29 cellular contexts compared by ENCODE assay signal in the genomic region with DNA sequence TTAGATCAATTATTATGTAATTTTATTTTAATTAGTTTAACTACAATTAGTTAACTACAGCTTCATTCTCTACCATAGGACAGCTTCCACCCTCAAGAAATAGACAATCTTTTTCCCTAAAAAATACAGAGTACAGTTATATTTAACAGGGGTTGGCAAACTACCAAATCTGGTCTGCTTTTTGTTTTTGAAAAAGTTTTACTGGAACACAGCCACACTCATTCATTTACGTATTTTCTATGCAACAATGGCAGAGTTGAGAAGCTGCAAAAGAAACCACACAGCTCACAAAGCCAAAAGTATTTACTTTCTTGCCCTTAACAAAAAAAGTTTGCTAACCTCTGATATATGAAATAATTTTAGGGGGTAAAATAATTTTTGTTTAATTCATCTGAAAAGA. TPM values are rescaled to one million over a fixed set of nuclear protein-coding genes. Genes with fewer than 3 reads are reported as not detected.
DNase-seq lines count a peak whose midpoint lies in the region; ATAC-seq, FAIRE-seq and TF ChIP-seq lines count a peak whose summit lies in the region.
"Had no signal": no experiment of that assay in that cellular context is flagged by ENCODE, and none has a peak within 500 bp of the region (broad histone marks: within the 10 kb centered on the region; RNA-seq: fewer than 3 reads in every experiment).

No MANE protein-coding gene starts in this region.

- H3F3A ChIP-seq in PC-9 (ENCODE audit: insufficient read depth, low read depth), result no peaks in the 10 kb centered on the region

- dilution Hi-C loops in endothelial cell of umbilical vein (cut with MboI; ENCODE audit: extremely low pct_ligation_motif_present, low sequenced_read_pairs), result no loop called here

- no peak overlapping the region for H3K4me3 ChIP-seq in endothelial cell of umbilical vein (replicated peaks in 1 of 3; ENCODE audit: insufficient read depth in 1 of 3, low read depth in 1 of 3, low read length in 3 of 3)
- H3K4me3 ChIP-seq in PC-9, result no peak overlapping the region
- H3K4me3 ChIP-seq: psoas muscle, skin epidermis, upper lobe of right lung had no signal

- peaks cover 2% of the 10 kb centered on the region for H3K79me2 ChIP-seq in endothelial cell of umbilical vein (ENCODE audit: control insufficient read depth, insufficient read depth, low read length)
- no peaks in the 10 kb centered on the region for H3K79me2 ChIP-seq in PC-9 (ENCODE audit: low read depth)

- H3K27me3 ChIP-seq in endothelial cell of umbilical vein (ENCODE audit: control insufficient read depth in 2 of 2, insufficient read depth in 2 of 2, low read length in 2 of 2), result no peaks in the 10 kb centered on the region
- H3K27me3 ChIP-seq in PC-9 (ENCODE audit: insufficient read depth, low read depth), result no peaks in the 10 kb centered on the region
- H3K27me3 ChIP-seq in foreskin keratinocyte, result no peaks in the 10 kb centered on the region
- H3K27me3 ChIP-seq: neutrophil, upper lobe of right lung had no signal

- intact Hi-C loops in endothelial cell of umbilical vein (cut with micrococcal nuclease) (loop anchor here (1.0 to 10.0 kb wide), 3 partner anchors 45 to 283 kb away; no protein-coding TSS in a partner anchor), PC-9 (cut with micrococcal nuclease; ENCODE audit: unreplicated experiment) (no loop called here)

- H3K27ac ChIP-seq in endothelial cell of umbilical vein (ENCODE audit: insufficient read depth, low read depth, low read length), result peak overlapping the region; percentile 29
- H3K27ac ChIP-seq in PC-9, result no peak overlapping the region
- no peak overlapping the region for H3K27ac ChIP-seq in foreskin keratinocyte
- H3K27ac ChIP-seq: C4-2B, neutrophil, psoas muscle, skin epidermis, upper lobe of right lung had no signal

- ATAC-seq in foreskin keratinocyte, result no peak
- ATAC-seq: activated T-cell treated with anti-CD3 and anti-CD28 coated beads, Interleukin-2, amount 50 U/mL, for 72 hours; psoas muscle; SK-N-SH treated with all-trans-retinoic acid at 6 μM for 48 hours; upper lobe of right lung had no signal

- peak overlapping the region; percentile 47 for H3K4me2 ChIP-seq in endothelial cell of umbilical vein (ENCODE audit: insufficient read depth, low read length)
- H3K4me2 ChIP-seq in PC-9, result no peak overlapping the region

- TF ChIP-seq POLR2A in endothelial cell of umbilical vein (IDR thresholded peaks at IDR 0.05; ENCODE audit: low read depth, low read length), result no peak

- POLR2A ChIA-PET in endothelial cell of umbilical vein (lab: Charles Lee) (no interaction called here), PC-9 (lab: Charles Lee; ENCODE audit: unreplicated experiment) (no interaction called here)

- H3K9me3 ChIP-seq in endothelial cell of umbilical vein (replicated peaks; ENCODE audit: control insufficient read depth, insufficient read depth, low read length) (no peaks in the 10 kb centered on the region), PC-9 (ENCODE audit: insufficient read depth, low read depth) (no peaks in the 10 kb centered on the region)
- H3K9me3 ChIP-seq: neutrophil, psoas muscle, upper lobe of right lung had no signal

- FAIRE-seq in endothelial cell of umbilical vein (lab: Jason Lieb, UNC) (peak; percentile 49), frontal cortex (lab: Jason Lieb, UNC) (no peak)
- FAIRE-seq: GM12891, GM19239 had no signal

- H3K9me2 ChIP-seq in PC-9 (ENCODE audit: insufficient read depth), result no peaks in the 10 kb centered on the region

- peak; percentile 46 for DNase-seq in EH (ENCODE audit: low read depth)
- DNase-seq in amniotic epithelial cell (ENCODE audit: low read depth), result peak; percentile 1
- peak; percentile 69 for DNase-seq in endothelial cell of umbilical vein (ENCODE audit: low read depth, low spot score)
- DNase-seq in lung microvascular endothelial cell (ENCODE audit: low read depth in 2 of 2), result peak; percentile 44 to 65
- no peak for DNase-seq in PC-9
- DNase-seq in occipital lobe (lab: John Stamatoyannopoulos, UW), result no peak
- DNase-seq in frontal cortex (ENCODE audit: low spot score in 2 of 2), result no peak
- no peak for DNase-seq in foreskin keratinocyte
- DNase-seq: activated CD4-positive, alpha-beta T cell treated with anti-CD3 and anti-CD28 coated beads, Interleukin-2, amount 10 ng/mL, durations not matched to agents 24 days and 14 days; activated naive CD4-positive, alpha-beta T cell treated with Interleukin-2 at 50 U/mL for 16 hours; activated T-cell treated with anti-CD3 and anti-CD28 coated beads, Interleukin-2, amount 50 U/mL, for 72 hours; amygdala; erythroblast; head of caudate nucleus; MM.1S; NCI-H1417; NCI-H2081; NCI-H226; psoas muscle; stimulated activated CD4-positive, alpha-beta T cell treated with anti-CD3 and anti-CD28 coated beads, Interleukin-1b, Interleukin-23, amount 100 ng/mL, for 48 hours; substantia nigra; upper lobe of right lung had no signal

- no TSS peak for BruUV-seq in endothelial cell of umbilical vein (replicated peaks; lab: Mats Ljungman, UMichigan)
- BruUV-seq in PC-9 (replicated peaks; lab: Mats Ljungman, UMichigan), result no TSS peak

- CTCF ChIA-PET in endothelial cell of umbilical vein (lab: Charles Lee), result interaction anchor here (1.0 to 1.1 kb wide), 2 partner anchors 15 to 110 kb away, joined by 3 read pairs; no protein-coding TSS in a partner anchor
- CTCF ChIA-PET in PC-9 (lab: Charles Lee), result no interaction called here

- no peak overlapping the region for H2AFZ ChIP-seq in endothelial cell of umbilical vein (ENCODE audit: low read depth, low read length)
- H2AFZ ChIP-seq in PC-9, result no peak overlapping the region

- H4K20me1 ChIP-seq in endothelial cell of umbilical vein (replicated peaks; ENCODE audit: control insufficient read depth, extremely low read depth, insufficient read depth, low read length) (no peaks in the 10 kb centered on the region), PC-9 (ENCODE audit: insufficient read depth) (no peaks in the 10 kb centered on the region)

- H3K9me1 ChIP-seq in endothelial cell of umbilical vein (replicated peaks; ENCODE audit: control insufficient read depth, extremely low read depth, insufficient read depth, low read length), result no peaks in the 10 kb centered on the region

- H3K9ac ChIP-seq in endothelial cell of umbilical vein (replicated peaks; ENCODE audit: extremely low read depth, insufficient read depth, low read length), result no peak overlapping the region

- TF ChIP-seq CTCF in endothelial cell of umbilical vein (IDR thresholded peaks at IDR 0.05; ENCODE audit: extremely low read depth in 1 of 2, insufficient read depth in 1 of 2, low read depth in 1 of 2, low read length in 2 of 2) (no peak), PC-9 (conservative IDR thresholded peaks at IDR 0.05) (no peak), foreskin keratinocyte (conservative IDR thresholded peaks at IDR 0.05) (no peak)

- H3K4me1 ChIP-seq in endothelial cell of umbilical vein (ENCODE audit: control insufficient read depth, extremely low read depth, insufficient read depth, low read length), result peaks cover 11% of the 10 kb centered on the region
- H3K4me1 ChIP-seq in PC-9 (replicated peaks; ENCODE audit: insufficient read depth), result no peaks in the 10 kb centered on the region
- H3K4me1 ChIP-seq in foreskin keratinocyte, result no peaks in the 10 kb centered on the region
- H3K4me1 ChIP-seq: upper lobe of right lung had no signal

- H3K36me3 ChIP-seq in endothelial cell of umbilical vein (ENCODE audit: control insufficient read depth in 2 of 2, extremely low read depth in 1 of 2, insufficient read depth in 2 of 2, low read length in 2 of 2) (peaks cover 0 to 2% of the 10 kb centered on the region in 2 experiments), PC-9 (ENCODE audit: low read depth) (no peaks in the 10 kb centered on the region)
- H3K36me3 ChIP-seq: neutrophil, upper lobe of right lung had no signal

TF ChIP-seq in endothelial cell of umbilical vein, 7 proteins besides CTCF, POLR2A, EP300 and RAD21:
- TF ChIP-seq POLR2AphosphoS5 (IDR thresholded peaks at IDR 0.05; ENCODE audit: insufficient read depth, low read depth, low read length) (no peak), EZH2 (IDR thresholded peaks at IDR 0.05; ENCODE audit: borderline replicate concordance, low read depth, low read length, severe bottlenecking) (no peak), MAX (IDR thresholded peaks at IDR 0.05; ENCODE audit: insufficient read depth, insufficient read length) (no peak), MYC (IDR thresholded peaks at IDR 0.05; ENCODE audit: low read depth, low read length) (no peak), JUN (IDR thresholded peaks at IDR 0.05; ENCODE audit: borderline replicate concordance, insufficient read depth, insufficient read length, low read depth) (no peak), GATA2 (IDR thresholded peaks at IDR 0.05; ENCODE audit: insufficient read depth, insufficient read length, low read depth, low read length) (no peak), FOS (IDR thresholded peaks at IDR 0.05; ENCODE audit: borderline replicate concordance, insufficient read depth, low read length) (no peak)
TF ChIP-seq in endothelial cell of umbilical vein: peak in this region for 0.

RNA-seq across cellular contexts. Expression of gene TMEM47, which starts 25.3 kb away (rescaled TPM):
- total RNA-seq in endothelial cell of umbilical vein (22.2 and 26.8 TPM in 2 replicates), lung microvascular endothelial cell (3.2 and 7.4 TPM in 2 replicates), PC-9 (2021) (not detected in 2 replicates), occipital lobe (43.4 TPM), frontal cortex (42.4 TPM), foreskin keratinocyte (0.03 and 0.04 TPM in 2 replicates)
- polyA plus RNA-seq in endothelial cell of umbilical vein (16.2 and 18.5 TPM in 2 replicates), foreskin keratinocyte (0.01 and 0.02 TPM in 2 replicates)
- polyA plus RNA-seq in endothelial cell of umbilical vein (2011; cell fraction: cytosol; rRNA removed), result 13.6 and 14.5 TPM in 2 replicates
- polyA plus RNA-seq in endothelial cell of umbilical vein (2011; cell fraction: nucleus; rRNA removed), result 9.6 and 13.4 TPM in 2 replicates
- polyA plus RNA-seq in endothelial cell of umbilical vein (2012), result 14.5 and 19.3 TPM in 2 replicates
- 27.4 and 30.3 TPM in 2 replicates for polyA minus RNA-seq in endothelial cell of umbilical vein
- 10.1 TPM for polyA minus RNA-seq in endothelial cell of umbilical vein (2011; cell fraction: cytosol; rRNA and poly(A)+ RNA removed)
- polyA minus RNA-seq in endothelial cell of umbilical vein (2011; cell fraction: nucleus; rRNA and poly(A)+ RNA removed), result 13.8 and 22.0 TPM in 2 replicates
- total RNA-seq: activated CD4-positive, alpha-beta T cell treated with anti-CD3 and anti-CD28 coated beads, Interleukin-2, amount 10 ng/mL, durations not matched to agents 24 days and 14 days; activated T-cell treated with anti-CD3 and anti-CD28 coated beads, Interleukin-2, amount 50 U/mL, for 72 hours; T-helper 2 cell treated with Interferon-gamma antibody and Interleukin-4, amounts not matched to agents 100 ng/mL and 5 ng/mL, for 36 hours had no signal

Comparison
In these comparisons a context has a peak if more than half of its experiments do, and no peak if none do; other contexts are left out.
1. DNase-seq: peak in EH (single experiment), amniotic epithelial cell (single experiment), endothelial cell of umbilical vein (single experiment) and lung microvascular endothelial cell (2 of 2); none in PC-9 (0 of 2), occipital lobe (single experiment), frontal cortex (0 of 2) and foreskin keratinocyte (0 of 2).